Comparison of ENCODE assay signal across 11 cellular contexts in genomic region chr17:17960500-17961050, GRCh38. TPM values are rescaled to one million over a fixed set of nuclear protein-coding genes. Genes with fewer than 3 reads are reported as not detected.
DNase-seq lines count a peak whose midpoint lies in the region; ATAC-seq, FAIRE-seq and TF ChIP-seq lines count a peak whose summit lies in the region.
"Had no signal": no experiment of that assay in that cellular context is flagged by ENCODE, and none has a peak within 500 bp of the region (broad histone marks: within the 10 kb centered on the region; RNA-seq: fewer than 3 reads in every experiment).

No MANE protein-coding gene starts in this region.

- no peak for TF ChIP-seq CTCF in kidney (IDR thresholded peaks at IDR 0.05; ENCODE audit: borderline replicate concordance, extremely low read depth, insufficient read depth)

- H3K9me3 ChIP-seq in kidney (ENCODE audit: control insufficient read depth in 1 of 2, low read length in 2 of 2) (no peaks in the 10 kb centered on the region), subcutaneous abdominal adipose tissue (ENCODE audit: control insufficient read depth in 5 of 5, low read length in 5 of 5) (no peaks in the 10 kb centered on the region), HAP-1 (no peaks in the 10 kb centered on the region)

- H3K9ac ChIP-seq in kidney (ENCODE audit: low read length in 2 of 2), result no peak overlapping the region
- no peak overlapping the region for H3K9ac ChIP-seq in subcutaneous abdominal adipose tissue (ENCODE audit: low read length in 5 of 5)

- no peak overlapping the region for H3K4me3 ChIP-seq in kidney (ENCODE audit: low read length in 2 of 2)
- H3K4me3 ChIP-seq in subcutaneous abdominal adipose tissue (ENCODE audit: low read depth in 1 of 5, low read length in 5 of 5), result no peak overlapping the region
- no peak overlapping the region for H3K4me3 ChIP-seq in HAP-1

- no peaks in the 10 kb centered on the region for H3K27me3 Mint-ChIP-seq in activated CD4-positive, alpha-beta T cell treated with anti-CD3 and anti-CD28 coated beads, Interleukin-2, amount 10 ng/mL, durations not matched to agents 24 days and 14 days
- H3K27me3 Mint-ChIP-seq in activated T-helper 17 cell treated with anti-CD3 and anti-CD28 coated beads, Interleukin-2, amount 50 U/mL, for 72 hours, result no peaks in the 10 kb centered on the region

- H3K4me1 Mint-ChIP-seq in activated CD4-positive, alpha-beta T cell treated with anti-CD3 and anti-CD28 coated beads, Interleukin-2, amount 10 ng/mL, durations not matched to agents 24 days and 14 days, result peaks cover 56% of the 10 kb centered on the region
- peaks cover 54% of the 10 kb centered on the region for H3K4me1 Mint-ChIP-seq in activated T-helper 17 cell treated with anti-CD3 and anti-CD28 coated beads, Interleukin-2, amount 50 U/mL, for 72 hours

- H3K4me1 ChIP-seq in kidney (ENCODE audit: control insufficient read depth in 1 of 2, insufficient read depth in 1 of 2, low read depth in 1 of 2, low read length in 2 of 2), result peaks cover 23 to 34% of the 10 kb centered on the region in 2 donors
- H3K4me1 ChIP-seq in subcutaneous abdominal adipose tissue (ENCODE audit: control insufficient read depth in 5 of 5, insufficient read depth in 5 of 5, low read length in 5 of 5), result peaks cover 1 to 34% (median 28%) of the 10 kb centered on the region in 5 donors
- peaks cover 11% of the 10 kb centered on the region; the same call in 1 of the 2 replicates for H3K4me1 ChIP-seq in HAP-1

- peaks cover 12% of the 10 kb centered on the region for H3K36me3 Mint-ChIP-seq in activated CD4-positive, alpha-beta T cell treated with anti-CD3 and anti-CD28 coated beads, Interleukin-2, amount 10 ng/mL, durations not matched to agents 24 days and 14 days (ENCODE audit: low read depth)
- peaks cover 22% of the 10 kb centered on the region for H3K36me3 Mint-ChIP-seq in activated T-helper 17 cell treated with anti-CD3 and anti-CD28 coated beads, Interleukin-2, amount 50 U/mL, for 72 hours (ENCODE audit: low read depth)

- no peak for ATAC-seq in activated T-helper 17 cell treated with anti-CD3 and anti-CD28 coated beads, Interleukin-2, amount 50 U/mL, for 72 hours (replicated peaks)
- ATAC-seq in HG03521 (IDR thresholded peaks at IDR 0.05; ENCODE audit: unreplicated experiment) (no peak), HG02759 (IDR thresholded peaks at IDR 0.05; ENCODE audit: unreplicated experiment) (no peak)

- H3K4me3 Mint-ChIP-seq in activated CD4-positive, alpha-beta T cell treated with anti-CD3 and anti-CD28 coated beads, Interleukin-2, amount 10 ng/mL, durations not matched to agents 24 days and 14 days, result peak overlapping the region; percentile 84
- peak overlapping the region; percentile 89 for H3K4me3 Mint-ChIP-seq in activated T-helper 17 cell treated with anti-CD3 and anti-CD28 coated beads, Interleukin-2, amount 50 U/mL, for 72 hours

- no peak for DNase-seq in activated CD4-positive, alpha-beta T cell treated with anti-CD3 and anti-CD28 coated beads, Interleukin-2, amount 10 ng/mL, durations not matched to agents 24 days and 14 days
- no peak for DNase-seq in activated CD4-positive, alpha-beta T cell treated with anti-CD3 and anti-CD28 coated beads, Interleukin-2, amount 50 U/mL, for 48 hours
- DNase-seq in kidney (no peak), HAP-1 (ENCODE audit: low spot score in 2 of 2) (no peak)
- DNase-seq: cerebellar nuclear complex, glutamatergic neuron, SIG-M5 had no signal

- FAIRE-seq in kidney (lab: Jason Lieb, UNC), result no peak

- intact Hi-C loops in activated CD4-positive, alpha-beta T cell treated with anti-CD3 and anti-CD28 coated beads, Interleukin-2, amount 10 ng/mL, durations not matched to agents 24 days and 14 days (cut with micrococcal nuclease), result loop anchor here (1.0 kb wide), 1 partner anchor 41 kb away; no protein-coding TSS in a partner anchor
- intact Hi-C loops in kidney (cut with DNase I), result no loop called here

- H3K27ac ChIP-seq in kidney (ENCODE audit: low read depth in 2 of 2, low read length in 2 of 2) (peak overlapping the region; percentile 72 to 76), subcutaneous abdominal adipose tissue (ENCODE audit: low read depth, low read length) (peak overlapping the region; percentile 87)

- peaks cover 3% of the 10 kb centered on the region for H3K9me3 Mint-ChIP-seq in activated CD4-positive, alpha-beta T cell treated with anti-CD3 and anti-CD28 coated beads, Interleukin-2, amount 10 ng/mL, durations not matched to agents 24 days and 14 days
- H3K9me3 Mint-ChIP-seq in activated T-helper 17 cell treated with anti-CD3 and anti-CD28 coated beads, Interleukin-2, amount 50 U/mL, for 72 hours, result no peaks in the 10 kb centered on the region

- H3K27ac Mint-ChIP-seq in activated CD4-positive, alpha-beta T cell treated with anti-CD3 and anti-CD28 coated beads, Interleukin-2, amount 10 ng/mL, durations not matched to agents 24 days and 14 days, result peak overlapping the region; percentile 99
- peak overlapping the region; percentile 98 for H3K27ac Mint-ChIP-seq in activated T-helper 17 cell treated with anti-CD3 and anti-CD28 coated beads, Interleukin-2, amount 50 U/mL, for 72 hours

- no peaks in the 10 kb centered on the region for H3K27me3 ChIP-seq in subcutaneous abdominal adipose tissue (ENCODE audit: control insufficient read depth in 5 of 5, insufficient read depth in 4 of 5, low read length in 5 of 5)
- H3K27me3 ChIP-seq in HAP-1 (ENCODE audit: low read depth), result no peaks in the 10 kb centered on the region

- H3K36me3 ChIP-seq in kidney (ENCODE audit: control insufficient read depth in 1 of 2, insufficient read depth in 2 of 2, low read length in 2 of 2), result no peaks in the 10 kb centered on the region
- H3K36me3 ChIP-seq in subcutaneous abdominal adipose tissue (ENCODE audit: control insufficient read depth in 5 of 5, insufficient read depth in 5 of 5, low read length in 5 of 5), result peaks cover 0 to 2% (median 0%) of the 10 kb centered on the region in 5 donors
- no peaks in the 10 kb centered on the region for H3K36me3 ChIP-seq in HAP-1 (replicated peaks)

- in situ Hi-C loops in HAP-1 (cut with MboI; ENCODE audit: low sequenced_read_pairs), result no loop called here

RNA-seq across cellular contexts. Expression of gene TOM1L2, which starts 11.6 kb away (rescaled TPM):
- 8.8 and 10.0 TPM in 2 replicates for total RNA-seq in activated CD4-positive, alpha-beta T cell treated with anti-CD3 and anti-CD28 coated beads, Interleukin-2, amount 10 ng/mL, durations not matched to agents 24 days and 14 days
- 10 to 100 TPM; 20.4 to 24.8 TPM for total RNA-seq in activated T-helper 17 cell treated with anti-CD3 and anti-CD28 coated beads, Interleukin-2, amount 50 U/mL, for 72 hours
- total RNA-seq in kidney, result 59.4 TPM
- polyA plus RNA-seq in kidney (ENCODE audit: insufficient read depth, low read depth, low replicate concordance), result 28.2 TPM

RNA-seq across cellular contexts. Expression of gene DRC3, which starts 12.1 kb away (rescaled TPM):
- total RNA-seq in activated CD4-positive, alpha-beta T cell treated with anti-CD3 and anti-CD28 coated beads, Interleukin-2, amount 10 ng/mL, durations not matched to agents 24 days and 14 days, result 0.42 TPM in 1 of 2 replicates, not detected in the other
- under 1 TPM in 1 of 2 donors, not detected in 1; 0.58 TPM for total RNA-seq in activated T-helper 17 cell treated with anti-CD3 and anti-CD28 coated beads, Interleukin-2, amount 50 U/mL, for 72 hours
- total RNA-seq in kidney, result 17.3 TPM
- 8.6 TPM for polyA plus RNA-seq in kidney (ENCODE audit: insufficient read depth, low read depth, low replicate concordance)

Comparison
In these comparisons a context has a peak if more than half of its experiments do, and no peak if none do; other contexts are left out.
1. RNA of gene DRC3, which starts 12.1 kb away (total RNA-seq): 17.3 TPM in kidney (single experiment); 0.58 TPM in activated T-helper 17 cell treated with anti-CD3 and anti-CD28 coated beads, Interleukin-2, amount 50 U/mL, for 72 hours and 0.42 TPM in activated CD4-positive, alpha-beta T cell treated with anti-CD3 and anti-CD28 coated beads, Interleukin-2, amount 10 ng/mL, durations not matched to agents 24 days and 14 days; every median in the first group is over 10 times any median in the second.